In the genomic region with DNA sequence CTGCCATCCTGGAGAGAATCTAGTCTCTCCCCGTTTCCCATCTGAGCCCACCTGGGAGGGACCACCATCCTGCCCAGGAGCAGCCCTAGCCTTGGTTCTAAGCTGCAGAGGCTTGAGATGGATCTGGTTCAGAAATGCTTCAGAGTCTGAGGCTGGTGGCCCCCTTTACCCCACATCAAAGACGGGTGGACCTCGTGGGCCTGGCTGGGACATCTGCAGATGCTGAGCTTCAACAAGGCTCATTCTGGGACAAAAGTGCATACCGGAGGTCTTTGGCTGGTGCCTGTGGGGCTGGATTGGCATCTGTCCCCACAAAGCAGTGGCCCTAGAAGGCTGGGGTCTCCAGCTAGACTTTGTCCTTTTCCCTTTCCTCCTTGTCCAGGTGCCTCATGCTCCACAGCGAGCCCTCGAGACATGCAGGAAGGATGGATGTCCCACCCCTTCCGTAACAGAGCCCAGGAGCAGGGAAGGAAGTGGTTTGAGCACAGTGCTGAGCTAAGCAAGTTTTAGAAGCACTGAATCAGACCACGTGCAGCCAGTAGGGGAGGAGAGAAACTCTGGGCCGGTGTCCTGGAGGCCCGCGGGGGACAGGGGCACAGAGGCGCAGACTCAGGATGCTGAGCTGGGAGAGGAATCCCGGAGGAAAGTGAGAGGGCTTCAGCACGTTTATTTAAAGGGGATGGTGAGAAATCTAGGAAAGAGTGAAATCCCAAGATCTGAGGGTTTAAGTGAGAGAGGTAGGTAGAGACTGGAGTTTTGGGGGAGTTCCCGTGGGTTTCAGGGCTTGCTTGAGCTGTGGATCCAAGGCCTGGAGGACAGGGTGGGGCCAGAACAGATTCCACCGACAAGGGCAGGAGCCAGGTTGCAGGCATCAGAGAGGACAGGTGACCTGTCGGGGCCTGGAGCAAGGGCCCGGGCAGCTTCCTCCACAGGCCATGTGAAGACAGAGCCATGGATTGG, we compare ENCODE assay signal across 2 cellular contexts.
TF ChIP-seq lines count a peak whose summit lies in the region.

No MANE protein-coding gene starts in this region.

TF ChIP-seq in HEK293, 187 proteins besides CTCF, POLR2A, EP300 and RAD21:
- TF ChIP-seq ZBTB7A (tag by site-specific recombination; IDR thresholded peaks at IDR 0.05; ENCODE audit: low read depth) (no peak), ZFP41 (tag by site-specific recombination; IDR thresholded peaks at IDR 0.05; ENCODE audit: borderline replicate concordance) (no peak), ZNF335 (tag by site-specific recombination; conservative IDR thresholded peaks at IDR 0.05) (peak; percentile 41; the same call in 1 of the 2 replicates), ZNF140 (tag by site-specific recombination; IDR thresholded peaks at IDR 0.05) (no peak), ZNF792 (tag by site-specific recombination; IDR thresholded peaks at IDR 0.05) (no peak), ZNF416 (tag by site-specific recombination; IDR thresholded peaks at IDR 0.05) (no peak), ZNF354C (tag by site-specific recombination; IDR thresholded peaks at IDR 0.05; ENCODE audit: borderline replicate concordance, low read depth) (no peak), ZBTB17 (tag by site-specific recombination; IDR thresholded peaks at IDR 0.05) (0 out of 2 replicates have a peak, but pooled peaks have one; percentile 39), ZNF571 (tag by site-specific recombination; IDR thresholded peaks at IDR 0.05) (no peak), ZNF776 (tag by site-specific recombination; IDR thresholded peaks at IDR 0.05; ENCODE audit: borderline replicate concordance) (no peak), ZNF600 (tag by site-specific recombination; IDR thresholded peaks at IDR 0.05) (peak; percentile 75), REPIN1 (tag by site-specific recombination; IDR thresholded peaks at IDR 0.05; ENCODE audit: low read depth) (no peak)
- TF ChIP-seq, protein P1, sequence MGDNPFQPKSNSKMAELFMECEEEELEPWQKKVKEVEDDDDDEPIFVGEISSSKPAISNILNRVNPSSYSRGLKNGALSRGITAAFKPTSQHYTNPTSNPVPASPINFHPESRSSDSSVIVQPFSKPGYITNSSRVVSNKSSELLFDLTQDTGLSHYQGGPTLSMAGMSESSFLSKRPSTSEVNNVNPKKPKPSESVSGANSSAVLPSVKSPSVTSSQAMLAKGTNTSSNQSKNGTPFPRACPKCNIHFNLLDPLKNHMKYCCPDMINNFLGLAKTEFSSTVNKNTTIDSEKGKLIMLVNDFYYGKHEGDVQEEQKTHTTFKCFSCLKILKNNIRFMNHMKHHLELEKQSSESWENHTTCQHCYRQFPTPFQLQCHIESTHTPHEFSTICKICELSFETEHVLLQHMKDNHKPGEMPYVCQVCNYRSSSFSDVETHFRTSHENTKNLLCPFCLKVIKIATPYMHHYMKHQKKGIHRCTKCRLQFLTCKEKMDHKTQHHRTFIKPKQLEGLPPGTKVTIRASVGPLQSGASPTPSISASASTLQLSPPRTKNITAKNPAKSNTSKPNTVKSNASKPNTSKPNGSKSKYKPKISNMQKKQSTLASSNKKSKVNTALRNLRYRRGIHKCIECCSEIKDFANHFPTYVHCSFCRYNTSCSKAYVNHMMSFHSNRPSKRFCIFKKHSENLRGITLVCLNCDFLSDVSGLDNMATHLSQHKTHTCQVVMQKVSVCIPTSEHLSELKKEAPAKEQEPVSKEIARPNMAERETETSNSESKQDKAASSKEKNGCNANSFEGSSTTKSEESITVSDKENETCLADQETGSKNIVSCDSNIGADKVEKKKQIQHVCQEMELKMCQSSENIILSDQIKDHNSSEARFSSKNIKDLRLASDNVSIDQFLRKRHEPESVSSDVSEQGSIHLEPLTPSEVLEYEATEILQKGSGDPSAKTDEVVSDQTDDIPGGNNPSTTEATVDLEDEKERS (tag by site-specific recombination; IDR thresholded peaks at IDR 0.05) = no peak
- TF ChIP-seq, protein P2, sequence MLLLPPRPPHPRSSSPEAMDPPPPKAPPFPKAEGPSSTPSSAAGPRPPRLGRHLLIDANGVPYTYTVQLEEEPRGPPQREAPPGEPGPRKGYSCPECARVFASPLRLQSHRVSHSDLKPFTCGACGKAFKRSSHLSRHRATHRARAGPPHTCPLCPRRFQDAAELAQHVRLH (tag by site-specific recombination; IDR thresholded peaks at IDR 0.05) = no peak
- TF ChIP-seq, protein P3, sequence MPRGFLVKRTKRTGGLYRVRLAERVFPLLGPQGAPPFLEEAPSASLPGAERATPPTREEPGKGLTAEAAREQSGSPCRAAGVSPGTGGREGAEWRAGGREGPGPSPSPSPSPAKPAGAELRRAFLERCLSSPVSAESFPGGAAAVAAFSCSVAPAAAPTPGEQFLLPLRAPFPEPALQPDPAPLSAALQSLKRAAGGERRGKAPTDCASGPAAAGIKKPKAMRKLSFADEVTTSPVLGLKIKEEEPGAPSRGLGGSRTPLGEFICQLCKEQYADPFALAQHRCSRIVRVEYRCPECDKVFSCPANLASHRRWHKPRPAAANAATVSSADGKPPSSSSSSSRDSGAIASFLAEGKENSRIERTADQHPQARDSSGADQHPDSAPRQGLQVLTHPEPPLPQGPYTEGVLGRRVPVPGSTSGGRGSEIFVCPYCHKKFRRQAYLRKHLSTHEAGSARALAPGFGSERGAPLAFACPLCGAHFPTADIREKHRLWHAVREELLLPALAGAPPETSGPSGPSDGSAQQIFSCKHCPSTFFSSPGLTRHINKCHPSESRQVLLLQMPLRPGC (tag by site-specific recombination; IDR thresholded peaks at IDR 0.05) = no peak

TF ChIP-seq in HepG2, 621 proteins besides CTCF, POLR2A, EP300 and RAD21:
- TF ChIP-seq MAFK (conservative IDR thresholded peaks at IDR 0.05 in 1 of 2, IDR thresholded peaks at IDR 0.05 in 1 of 2; ENCODE audit: low read length in 2 of 2) (peak; percentile 89), ZNF20 (CRISPR knock-in tag; IDR thresholded peaks at IDR 0.05) (no peak), U2AF2 (IDR thresholded peaks at IDR 0.05; ENCODE audit: low read depth, low read length) (no peak), ZNF441 (CRISPR knock-in tag; IDR thresholded peaks at IDR 0.05; ENCODE audit: borderline replicate concordance) (no peak), JUNB (CRISPR knock-in tag; IDR thresholded peaks at IDR 0.05; ENCODE audit: borderline replicate concordance) (no peak), ZBTB20 (CRISPR knock-in tag; IDR thresholded peaks at IDR 0.05; ENCODE audit: borderline replicate concordance, low read depth) (no peak), MAFF (IDR thresholded peaks at IDR 0.05; ENCODE audit: low read depth, low read length) (peak; percentile 76)
- TF ChIP-seq, protein P4, sequence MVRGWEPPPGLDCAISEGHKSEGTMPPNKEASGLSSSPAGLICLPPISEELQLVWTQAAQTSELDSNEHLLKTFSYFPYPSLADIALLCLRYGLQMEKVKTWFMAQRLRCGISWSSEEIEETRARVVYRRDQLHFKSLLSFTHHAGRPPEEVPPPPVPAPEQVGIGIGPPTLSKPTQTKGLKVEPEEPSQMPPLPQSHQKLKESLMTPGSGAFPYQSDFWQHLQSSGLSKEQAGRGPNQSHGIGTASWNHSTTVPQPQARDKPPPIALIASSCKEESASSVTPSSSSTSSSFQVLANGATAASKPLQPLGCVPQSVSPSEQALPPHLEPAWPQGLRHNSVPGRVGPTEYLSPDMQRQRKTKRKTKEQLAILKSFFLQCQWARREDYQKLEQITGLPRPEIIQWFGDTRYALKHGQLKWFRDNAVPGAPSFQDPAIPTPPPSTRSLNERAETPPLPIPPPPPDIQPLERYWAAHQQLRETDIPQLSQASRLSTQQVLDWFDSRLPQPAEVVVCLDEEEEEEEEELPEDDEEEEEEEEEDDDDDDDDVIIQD (CRISPR knock-in tag; IDR thresholded peaks at IDR 0.05; ENCODE audit: low read depth) = no peak
